9 cellular contexts compared by ENCODE assay signal in the genomic region with DNA sequence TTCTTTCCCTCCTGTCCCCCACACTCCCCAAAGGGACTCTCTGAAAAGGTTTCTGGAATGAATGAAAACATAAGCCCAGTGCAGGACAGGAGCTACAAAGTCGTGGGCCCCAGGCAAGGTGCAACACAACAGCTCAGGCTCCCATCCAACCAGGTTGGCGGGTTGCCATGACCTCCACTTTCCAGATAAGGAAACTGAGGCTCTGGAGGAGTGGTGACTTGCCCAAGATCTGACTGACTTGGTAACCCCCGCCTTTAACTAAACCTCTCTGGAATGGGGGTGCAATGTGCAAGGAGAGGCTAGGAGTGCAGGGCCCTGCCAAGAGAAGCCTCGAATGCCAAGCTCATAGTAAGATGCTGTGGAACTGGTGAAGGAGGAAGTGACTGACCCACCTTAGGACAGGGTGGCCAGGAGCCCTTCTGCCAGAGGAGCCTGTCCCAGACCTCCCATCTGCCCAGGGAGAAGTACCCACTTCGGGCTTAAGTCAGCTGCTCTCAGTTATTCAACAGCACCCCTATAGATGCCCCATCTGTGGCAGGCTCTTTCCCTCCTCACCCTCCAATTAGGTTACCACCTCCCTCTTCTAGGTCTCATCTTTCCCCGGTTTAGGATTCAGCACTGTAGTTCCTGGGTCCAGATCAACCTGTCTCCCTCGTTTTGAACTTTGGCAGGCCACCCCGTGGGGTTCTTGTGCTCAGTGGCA. TPM values are rescaled to one million over a fixed set of nuclear protein-coding genes. Genes with fewer than 3 reads are reported as not detected.
DNase-seq lines count a peak whose midpoint lies in the region; ATAC-seq and TF ChIP-seq lines count a peak whose summit lies in the region.
"Had no signal": no experiment of that assay in that cellular context is flagged by ENCODE, and none has a peak within 500 bp of the region (broad histone marks: within the 10 kb centered on the region; RNA-seq: fewer than 3 reads in every experiment).

No MANE protein-coding gene starts in this region.

- DNase-seq in GM23338 (ENCODE audit: low spot score) (no peak), left ventricle myocardium inferior (peak; percentile 56), smooth muscle cell (lab: John Stamatoyannopoulos, UW; ENCODE audit: unreplicated experiment) (no peak), hippocampal formation (lab: John Stamatoyannopoulos, UW) (no peak), HuH-7 (ENCODE audit: low spot score) (no peak)
- DNase-seq in activated CD8-positive, alpha-beta T cell treated with anti-CD3 and anti-CD28 coated beads, Interleukin-2, amount 10 ng/mL, durations not matched to agents 7 days and 5 days: no peak
- no peak for DNase-seq in NK-92 treated with Interleukin-12 subunit alpha and Interleukin-12 subunit beta, amount 100 ng/mL, for 24 hours (lab: John Stamatoyannopoulos, UW)

- intact Hi-C loops in left ventricle myocardium inferior (cut with micrococcal nuclease): no loop called here

- H3K79me2 ChIP-seq in GM23338 (replicated peaks; ENCODE audit: insufficient read depth): peaks cover 29% of the 10 kb centered on the region
- H3K79me2 ChIP-seq in smooth muscle cell (ENCODE audit: low read depth): peaks cover 39% of the 10 kb centered on the region

- H3K27me3 Mint-ChIP-seq in GM23338 (ENCODE audit: insufficient read depth, low read depth, poor library complexity): peaks cover 10% of the 10 kb centered on the region
- no peaks in the 10 kb centered on the region for H3K27me3 Mint-ChIP-seq in activated CD8-positive, alpha-beta T cell treated with anti-CD3 and anti-CD28 coated beads, Interleukin-2, amount 10 ng/mL, durations not matched to agents 7 days and 5 days (ENCODE audit: low read depth)

- ATAC-seq in GM23338: no peak
- ATAC-seq in activated CD8-positive, alpha-beta T cell treated with anti-CD3 and anti-CD28 coated beads, Interleukin-2, amount 10 ng/mL, durations not matched to agents 7 days and 5 days: no peak
- no peak for ATAC-seq in GM21526 (IDR thresholded peaks at IDR 0.05; ENCODE audit: low FRiP score, unreplicated experiment)

- H2AFZ ChIP-seq in GM23338: peak overlapping the region; percentile 96; the same call in 1 of the 2 replicates
- peak overlapping the region; percentile 78 for H2AFZ ChIP-seq in smooth muscle cell (ENCODE audit: low read depth)

- H3K4me3 Mint-ChIP-seq in GM23338: peak overlapping the region; percentile 88
- peak overlapping the region; percentile 91 for H3K4me3 Mint-ChIP-seq in activated CD8-positive, alpha-beta T cell treated with anti-CD3 and anti-CD28 coated beads, Interleukin-2, amount 10 ng/mL, durations not matched to agents 7 days and 5 days

- H3K4me1 ChIP-seq in GM23338 (ENCODE audit: insufficient read depth) (peaks cover 24% of the 10 kb centered on the region), left ventricle myocardium inferior (peaks cover 56% of the 10 kb centered on the region), smooth muscle cell (ENCODE audit: low read depth) (peaks cover 16% of the 10 kb centered on the region)

- CTCF ChIA-PET in activated CD8-positive, alpha-beta T cell treated with anti-CD3 and anti-CD28 coated beads, Interleukin-2, amount 10 ng/mL, durations not matched to agents 7 days and 5 days (lab: Charles Lee): interaction anchor here (0.7 to 1.6 kb wide), 6 partner anchors 8 to 114 kb away, joined by 3 to 6 read pairs (median 4); no protein-coding TSS in a partner anchor

- peaks cover 39% of the 10 kb centered on the region for H3K4me1 Mint-ChIP-seq in GM23338
- H3K4me1 Mint-ChIP-seq in activated CD8-positive, alpha-beta T cell treated with anti-CD3 and anti-CD28 coated beads, Interleukin-2, amount 10 ng/mL, durations not matched to agents 7 days and 5 days (ENCODE audit: low read depth): peaks cover 44% of the 10 kb centered on the region

- no peak overlapping the region for H3K27ac Mint-ChIP-seq in GM23338
- H3K27ac Mint-ChIP-seq in activated CD8-positive, alpha-beta T cell treated with anti-CD3 and anti-CD28 coated beads, Interleukin-2, amount 10 ng/mL, durations not matched to agents 7 days and 5 days: peak overlapping the region; percentile 95

- POLR2A ChIA-PET in activated CD8-positive, alpha-beta T cell treated with anti-CD3 and anti-CD28 coated beads, Interleukin-2, amount 10 ng/mL, durations not matched to agents 7 days and 5 days (lab: Charles Lee): no interaction called here

- no peaks in the 10 kb centered on the region for H3K9me2 ChIP-seq in GM23338 (ENCODE audit: insufficient read depth)

- H3K9ac ChIP-seq in smooth muscle cell (ENCODE audit: low read depth): no peak overlapping the region

- H3K9me3 ChIP-seq in left ventricle myocardium inferior (replicated peaks) (no peaks in the 10 kb centered on the region), smooth muscle cell (replicated peaks; ENCODE audit: low read depth) (no peaks in the 10 kb centered on the region)

- H3K4me2 ChIP-seq in GM23338 (peak overlapping the region; percentile 91), smooth muscle cell (peak overlapping the region; percentile 12)

- no peak overlapping the region for H3K27ac ChIP-seq in GM23338 (ENCODE audit: low read depth)
- H3K27ac ChIP-seq in left ventricle myocardium inferior (replicated peaks): peak overlapping the region; percentile 97
- H3K27ac ChIP-seq in smooth muscle cell (ENCODE audit: low read depth): no peak overlapping the region

- H4K20me1 ChIP-seq in GM23338 (replicated peaks; ENCODE audit: insufficient read depth) (peaks cover 24% of the 10 kb centered on the region), smooth muscle cell (ENCODE audit: low read depth) (peaks cover 28% of the 10 kb centered on the region)

- H3K36me3 Mint-ChIP-seq in GM23338 (ENCODE audit: low read depth): peaks cover 24% of the 10 kb centered on the region
- peaks cover 18% of the 10 kb centered on the region for H3K36me3 Mint-ChIP-seq in activated CD8-positive, alpha-beta T cell treated with anti-CD3 and anti-CD28 coated beads, Interleukin-2, amount 10 ng/mL, durations not matched to agents 7 days and 5 days (ENCODE audit: low read depth)

- 85% methylated on average over 8 of the region's 8 CpGs for WGBS in smooth muscle cell (ENCODE audit: low lambda C conversion rate)

- H3K9me3 Mint-ChIP-seq in GM23338: no peaks in the 10 kb centered on the region
- no peaks in the 10 kb centered on the region for H3K9me3 Mint-ChIP-seq in activated CD8-positive, alpha-beta T cell treated with anti-CD3 and anti-CD28 coated beads, Interleukin-2, amount 10 ng/mL, durations not matched to agents 7 days and 5 days (ENCODE audit: insufficient read depth)

- H3K27me3 ChIP-seq in GM23338 (ENCODE audit: insufficient read depth) (no peaks in the 10 kb centered on the region), left ventricle myocardium inferior (ENCODE audit: low read depth) (no peaks in the 10 kb centered on the region), smooth muscle cell (ENCODE audit: low read depth) (no peaks in the 10 kb centered on the region)

- TF ChIP-seq CTCF in GM23338 (conservative IDR thresholded peaks at IDR 0.05; ENCODE audit: low read depth in 2 of 2): no peak
- TF ChIP-seq CTCF in left ventricle myocardium inferior (IDR thresholded peaks at IDR 0.05; ENCODE audit: borderline replicate concordance): no peak
- no peak for TF ChIP-seq CTCF in smooth muscle cell (IDR thresholded peaks at IDR 0.05; ENCODE audit: borderline replicate concordance, insufficient read depth, poor library complexity, severe bottlenecking)

- peaks cover 22% of the 10 kb centered on the region; the same call in 1 of the 2 replicates for H3K36me3 ChIP-seq in GM23338 (ENCODE audit: insufficient read depth)
- H3K36me3 ChIP-seq in left ventricle myocardium inferior: peaks cover 39% of the 10 kb centered on the region
- H3K36me3 ChIP-seq in smooth muscle cell (ENCODE audit: low read depth): no peaks in the 10 kb centered on the region

- H3K4me3 ChIP-seq in GM23338 (no peak overlapping the region), left ventricle myocardium inferior (peak overlapping the region; percentile 86), smooth muscle cell (no peak overlapping the region)

- no peaks in the 10 kb centered on the region; the same call in 1 of the 2 replicates for H3F3A ChIP-seq in GM23338 (replicated peaks; ENCODE audit: low read depth)
- no peaks in the 10 kb centered on the region for H3F3A ChIP-seq in smooth muscle cell (ENCODE audit: low read depth)

RNA-seq across cellular contexts. Expression of gene TNNC1, which starts 0.5 kb away (rescaled TPM):
- 1.7 and 6.5 TPM in 2 replicates for total RNA-seq in GM23338 (2014; rRNA removed; shearing (Covaris generic))
- 6.9 and 8.3 TPM in 2 replicates for polyA plus RNA-seq in GM23338 (2016; fragmentation: Nextera tagmentation; extraction: Ambion mirVana)
- 1 to 10 TPM in 1 of 2 experiments, under 1 TPM in 1; 0.84 to 2.1 TPM for total RNA-seq in activated CD8-positive, alpha-beta T cell treated with anti-CD3 and anti-CD28 coated beads, Interleukin-2, amount 10 ng/mL, durations not matched to agents 7 days and 5 days
- 8,962 TPM for total RNA-seq in left ventricle myocardium inferior
- 4.2 and 5.9 TPM in 2 replicates for total RNA-seq in smooth muscle cell
- polyA plus RNA-seq in smooth muscle cell: 5.1 and 7.8 TPM in 2 replicates
- total RNA-seq: RPMI7951 had no signal

RNA-seq across cellular contexts. Expression of gene NISCH, which starts 1.0 kb away (rescaled TPM):
- total RNA-seq in GM23338 (2014; rRNA removed; shearing (Covaris generic)): 65.9 and 76.4 TPM in 2 replicates
- polyA plus RNA-seq in GM23338 (2016; fragmentation: Nextera tagmentation; extraction: Ambion mirVana) (16.7 and 18.4 TPM in 2 replicates), smooth muscle cell (46.7 and 47.3 TPM in 2 replicates)
- 10 to 100 TPM; 77.2 to 82.6 TPM for total RNA-seq in activated CD8-positive, alpha-beta T cell treated with anti-CD3 and anti-CD28 coated beads, Interleukin-2, amount 10 ng/mL, durations not matched to agents 7 days and 5 days
- total RNA-seq in left ventricle myocardium inferior (44.3 TPM), smooth muscle cell (55.2 and 56.1 TPM in 2 replicates)

RNA-seq across cellular contexts. Expression of gene SEMA3G, which starts 9.5 kb away (rescaled TPM):
- 2.2 and 2.5 TPM in 2 replicates for total RNA-seq in GM23338 (2014; rRNA removed; shearing (Covaris generic))
- 0.47 and 0.56 TPM in 2 replicates for polyA plus RNA-seq in GM23338 (2016; fragmentation: Nextera tagmentation; extraction: Ambion mirVana)
- under 1 TPM; 0.13 to 0.21 TPM for total RNA-seq in activated CD8-positive, alpha-beta T cell treated with anti-CD3 and anti-CD28 coated beads, Interleukin-2, amount 10 ng/mL, durations not matched to agents 7 days and 5 days
- total RNA-seq in left ventricle myocardium inferior: 9.2 TPM
- 0.09 and 0.31 TPM in 2 replicates for total RNA-seq in smooth muscle cell
- 0.09 TPM in 1 of 2 replicates, not detected in the other for polyA plus RNA-seq in smooth muscle cell

RNA-seq across cellular contexts. Expression of gene STAB1, which starts 40.8 kb away (rescaled TPM):
- total RNA-seq in GM23338 (2014; rRNA removed; shearing (Covaris generic)): 0.90 and 3.0 TPM in 2 replicates
- 1.1 and 1.9 TPM in 2 replicates for polyA plus RNA-seq in GM23338 (2016; fragmentation: Nextera tagmentation; extraction: Ambion mirVana)
- total RNA-seq in activated CD8-positive, alpha-beta T cell treated with anti-CD3 and anti-CD28 coated beads, Interleukin-2, amount 10 ng/mL, durations not matched to agents 7 days and 5 days: under 1 TPM in 1 of 2 experiments, not detected in 1; 0.05 TPM
- 67.2 TPM for total RNA-seq in left ventricle myocardium inferior
- total RNA-seq in smooth muscle cell: 0.22 TPM in 1 of 2 replicates, not detected in the other
- 0.25 and 0.31 TPM in 2 replicates for polyA plus RNA-seq in smooth muscle cell

RNA-seq across cellular contexts. Expression of gene PHF7, which starts 43.9 kb away (rescaled TPM):
- total RNA-seq in GM23338 (2014; rRNA removed; shearing (Covaris generic)): 7.0 and 12.2 TPM in 2 replicates
- polyA plus RNA-seq in GM23338 (2016; fragmentation: Nextera tagmentation; extraction: Ambion mirVana) (16.3 and 17.1 TPM in 2 replicates), smooth muscle cell (3.6 and 5.2 TPM in 2 replicates)
- 10 to 100 TPM; 14.6 to 16.2 TPM for total RNA-seq in activated CD8-positive, alpha-beta T cell treated with anti-CD3 and anti-CD28 coated beads, Interleukin-2, amount 10 ng/mL, durations not matched to agents 7 days and 5 days
- total RNA-seq in left ventricle myocardium inferior (16.8 TPM), smooth muscle cell (0.90 and 7.1 TPM in 2 replicates)

Comparison
In these comparisons a context has a peak if more than half of its experiments do, and no peak if none do; other contexts are left out.
1. RNA of gene TNNC1, which starts 0.5 kb away (total RNA-seq): 8,962 TPM in left ventricle myocardium inferior (single experiment); 1.7 to 6.5 TPM in GM23338, 4.2 to 5.9 TPM in smooth muscle cell and 0.84 to 2.1 TPM in activated CD8-positive, alpha-beta T cell treated with anti-CD3 and anti-CD28 coated beads, Interleukin-2, amount 10 ng/mL, durations not matched to agents 7 days and 5 days; every median in the first group is over 1,000 times any median in the second.